In the genomic region with DNA sequence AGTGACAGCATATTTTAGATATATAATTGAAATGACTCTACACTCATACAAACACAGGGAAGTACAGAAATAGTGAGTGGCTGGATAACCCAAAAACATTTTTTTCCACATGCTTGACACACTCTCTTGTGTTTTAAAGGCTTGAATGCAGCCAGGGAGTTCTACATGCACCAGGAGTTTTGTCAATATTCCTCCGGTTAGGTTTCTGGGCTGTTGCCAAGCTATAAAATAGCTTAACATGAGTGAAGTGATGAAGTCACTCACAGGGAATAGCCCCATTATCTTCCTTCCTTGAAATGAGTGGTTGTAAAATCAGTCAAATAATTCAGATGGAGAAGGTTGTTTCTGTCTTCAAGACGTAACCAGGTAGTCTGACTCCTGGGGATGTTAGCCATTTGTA, we compare ENCODE assay signal across 21 cellular contexts.
DNase-seq lines count a peak whose midpoint lies in the region; ATAC-seq and TF ChIP-seq lines count a peak whose summit lies in the region.
"Had no signal": no experiment of that assay in that cellular context is flagged by ENCODE, and none has a peak within 500 bp of the region (broad histone marks: within the 10 kb centered on the region; RNA-seq: fewer than 3 reads in every experiment).

No MANE protein-coding gene starts in this region.

- H3K27ac Mint-ChIP-seq in nephron progenitor cell: peak overlapping the region; percentile 78
- H3K27ac Mint-ChIP-seq: activated B cell treated with CpG ODN at 0.5 μM for 24 hours; activated CD8-positive, alpha-beta memory T cell treated with anti-CD3 and anti-CD28 coated beads, Interleukin-2, amount 10 ng/mL, durations not matched to agents 7 days and 5 days; activated T-cell treated with anti-CD3 and anti-CD28 coated beads, Interleukin-2, amount 50 U/mL, for 72 hours; H9; progenitor cell of endocrine pancreas had no signal

- no peak for TF ChIP-seq CTCF in nephron progenitor cell (IDR thresholded peaks at IDR 0.05)

- DNase-seq in DMS 273 (lab: John Stamatoyannopoulos, UW; ENCODE audit: unreplicated experiment) (peak; percentile 9), DMS 273 treated with DMSO at 0.1 percent for 48 hours (lab: John Stamatoyannopoulos, UW) (no peak), NCI-H2029 (lab: John Stamatoyannopoulos, UW) (peak; percentile 22), SHP77 (lab: John Stamatoyannopoulos, UW) (peak; percentile 27 to 66), nephron progenitor cell (no peak), dermis blood vessel endothelial cell (no peak), hippocampal formation (lab: John Stamatoyannopoulos, UW) (no peak)
- DNase-seq: activated B cell treated with CpG ODN at 0.5 μM for 24 hours; activated CD8-positive, alpha-beta memory T cell treated with anti-CD3 and anti-CD28 coated beads, Interleukin-2, amount 10 ng/mL, durations not matched to agents 7 days and 5 days; activated naive CD4-positive, alpha-beta T cell; activated T-cell treated with anti-CD3 and anti-CD28 coated beads, Interleukin-2, amount 50 U/mL, for 72 hours; H9; left ventricle myocardium superior; NK-92 treated with Interleukin-12 subunit alpha and Interleukin-12 subunit beta, amount 100 ng/mL, for 24 hours; SIG-M5; stimulated activated naive CD8-positive, alpha-beta T cell treated with anti-CD3 and anti-CD28 coated beads, Interleukin-15, Interleukin-2, amounts not matched to agents 100 U/mL and 50 U/mL, for 24 hours; testis had no signal

- no peaks in the 10 kb centered on the region for H3K27me3 Mint-ChIP-seq in nephron progenitor cell (ENCODE audit: low read depth, poor library complexity)
- H3K27me3 Mint-ChIP-seq: activated B cell treated with CpG ODN at 0.5 μM for 24 hours; activated CD8-positive, alpha-beta memory T cell treated with anti-CD3 and anti-CD28 coated beads, Interleukin-2, amount 10 ng/mL, durations not matched to agents 7 days and 5 days; progenitor cell of endocrine pancreas had no signal

- no peaks in the 10 kb centered on the region for H3K36me3 Mint-ChIP-seq in nephron progenitor cell (ENCODE audit: low read depth)
- H3K36me3 Mint-ChIP-seq: activated CD8-positive, alpha-beta memory T cell treated with anti-CD3 and anti-CD28 coated beads, Interleukin-2, amount 10 ng/mL, durations not matched to agents 7 days and 5 days had no signal

- no peak for ATAC-seq in HG03520 (IDR thresholded peaks at IDR 0.05; ENCODE audit: unreplicated experiment)
- ATAC-seq: activated CD8-positive, alpha-beta memory T cell treated with anti-CD3 and anti-CD28 coated beads, Interleukin-2, amount 10 ng/mL, durations not matched to agents 7 days and 5 days; activated T-cell treated with anti-CD3 and anti-CD28 coated beads, Interleukin-2, amount 50 U/mL, for 72 hours; gastroesophageal sphincter; left ventricle myocardium superior; Panc1; stimulated activated naive CD8-positive, alpha-beta T cell treated with anti-CD3 and anti-CD28 coated beads, Interleukin-15, Interleukin-2, amounts not matched to agents 100 U/mL and 50 U/mL, for 24 hours had no signal

- peaks cover 32% of the 10 kb centered on the region for H3K4me1 Mint-ChIP-seq in nephron progenitor cell
- H3K4me1 Mint-ChIP-seq: activated B cell treated with CpG ODN at 0.5 μM for 24 hours; activated CD8-positive, alpha-beta memory T cell treated with anti-CD3 and anti-CD28 coated beads, Interleukin-2, amount 10 ng/mL, durations not matched to agents 7 days and 5 days had no signal

- no peaks in the 10 kb centered on the region for H3K9me3 Mint-ChIP-seq in nephron progenitor cell
- H3K9me3 Mint-ChIP-seq: H9 had no signal

- no peak overlapping the region for H3K4me3 Mint-ChIP-seq in nephron progenitor cell
- H3K4me3 Mint-ChIP-seq: activated B cell treated with CpG ODN at 0.5 μM for 24 hours; activated CD8-positive, alpha-beta memory T cell treated with anti-CD3 and anti-CD28 coated beads, Interleukin-2, amount 10 ng/mL, durations not matched to agents 7 days and 5 days; activated T-cell treated with anti-CD3 and anti-CD28 coated beads, Interleukin-2, amount 50 U/mL, for 72 hours; H9 had no signal

Comparison
In these comparisons a context has a peak if more than half of its experiments do, and no peak if none do; other contexts are left out.
1. DNase-seq: peak in DMS 273 (single experiment), NCI-H2029 (single experiment) and SHP77 (2 of 2); none in DMS 273 treated with DMSO at 0.1 percent for 48 hours (single experiment), nephron progenitor cell (single experiment), dermis blood vessel endothelial cell (single experiment) and hippocampal formation (0 of 2).